19 cellular contexts compared by ENCODE assay signal in genomic region chr12:86265329-86265695, GRCh38. TPM values are rescaled to one million over a fixed set of nuclear protein-coding genes. Genes with fewer than 3 reads are reported as not detected.
DNase-seq lines count a peak whose midpoint lies in the region; ATAC-seq and TF ChIP-seq lines count a peak whose summit lies in the region.
"Had no signal": no experiment of that assay in that cellular context is flagged by ENCODE, and none has a peak within 500 bp of the region (broad histone marks: within the 10 kb centered on the region; RNA-seq: fewer than 3 reads in every experiment).

No MANE protein-coding gene starts in this region.

- H3K4me1 ChIP-seq in breast epithelium: no peaks in the 10 kb centered on the region
- H3K4me1 ChIP-seq in mucosa of rectum (ENCODE audit: control insufficient read depth in 2 of 2, insufficient read depth in 2 of 2, low read length in 2 of 2): no peaks in the 10 kb centered on the region
- no peaks in the 10 kb centered on the region for H3K4me1 ChIP-seq in upper lobe of right lung
- H3K4me1 ChIP-seq: gastrocnemius medialis had no signal

- no TSS peak for BruUV-seq in MCF 10A (replicated peaks; lab: Mats Ljungman, UMichigan)

- H3K27me3 ChIP-seq in breast epithelium (no peaks in the 10 kb centered on the region), mucosa of rectum (ENCODE audit: control insufficient read depth in 2 of 2, insufficient read depth in 2 of 2, low read length in 2 of 2) (no peaks in the 10 kb centered on the region), upper lobe of right lung (no peaks in the 10 kb centered on the region)
- H3K27me3 ChIP-seq: cardiac muscle cell had no signal

- peak overlapping the region; percentile 62 to 69 for H3K27ac ChIP-seq in breast epithelium
- peak overlapping the region; percentile 53 for H3K27ac ChIP-seq in epithelial cell of prostate
- no peak overlapping the region for H3K27ac ChIP-seq in mucosa of rectum (ENCODE audit: low read depth in 2 of 2, low read length in 2 of 2)
- peak overlapping the region; percentile 39 for H3K27ac ChIP-seq in upper lobe of right lung
- H3K27ac ChIP-seq: cardiac muscle cell, gastrocnemius medialis had no signal

- H3K27me3 Mint-ChIP-seq in MCF 10A (ENCODE audit: insufficient read depth, unreplicated experiment): no peaks in the 10 kb centered on the region

- peaks cover 7% of the 10 kb centered on the region for H3K9me3 Mint-ChIP-seq in MCF 10A (ENCODE audit: unreplicated experiment)
- H3K9me3 Mint-ChIP-seq: T-helper 2 cell treated with Interferon-gamma antibody and Interleukin-4, amounts not matched to agents 5 μg/mL and 100 μg/mL, for 36 hours had no signal

- H3K9me3 ChIP-seq in breast epithelium (no peaks in the 10 kb centered on the region), mucosa of rectum (ENCODE audit: control insufficient read depth in 2 of 2, low read length in 2 of 2) (no peaks in the 10 kb centered on the region), upper lobe of right lung (no peaks in the 10 kb centered on the region)
- H3K9me3 ChIP-seq: gastrocnemius medialis had no signal

- H3K4me3 Mint-ChIP-seq in MCF 10A (ENCODE audit: unreplicated experiment): no peak overlapping the region
- H3K4me3 Mint-ChIP-seq: activated naive CD4-positive, alpha-beta T cell treated with anti-CD3 and anti-CD28 coated beads, Interleukin-2, amount 50 U/mL, for 24 hours; T-helper 2 cell treated with Interferon-gamma antibody and Interleukin-4, amounts not matched to agents 5 μg/mL and 100 μg/mL, for 36 hours had no signal

- no peak for DNase-seq in breast epithelium (ENCODE audit: low spot score in 2 of 2)
- no peak for DNase-seq in MCF 10A (ENCODE audit: unreplicated experiment)
- no peak for DNase-seq in epithelial cell of prostate (ENCODE audit: low read depth, low spot score)
- no peak for DNase-seq in upper lobe of right lung
- DNase-seq in NCI-H82 treated with DMSO at 0.1 percent for 48 hours (lab: John Stamatoyannopoulos, UW; ENCODE audit: unreplicated experiment): no peak
- DNase-seq in activated gamma-delta T cell (lab: John Stamatoyannopoulos, UW): no peak
- no peak for DNase-seq in NCI-H2196 (lab: John Stamatoyannopoulos, UW; ENCODE audit: unreplicated experiment)
- DNase-seq: ACHN; activated CD8-positive, alpha-beta memory T cell treated with anti-CD3 and anti-CD28 coated beads, Interleukin-2, amount 50 U/mL, for 4 hours; effector CD4-positive, alpha-beta T cell; gastrocnemius medialis; NCI-H2171 treated with DMSO at 0.1 percent for 48 hours; SIG-M5; stimulated activated CD4-positive, alpha-beta T cell treated with anti-CD3 and anti-CD28 coated beads, Interleukin-15, amount 100 ng/mL, for 24 hours had no signal

- peak overlapping the region in 2 of 3 donors; percentile 49 to 63 for H3K4me3 ChIP-seq in breast epithelium
- peak overlapping the region; percentile 53 to 61 for H3K4me3 ChIP-seq in mucosa of rectum (ENCODE audit: low read length in 2 of 2)
- peak overlapping the region; percentile 35 for H3K4me3 ChIP-seq in upper lobe of right lung
- H3K4me3 ChIP-seq: gastrocnemius medialis had no signal

- TF ChIP-seq CTCF in breast epithelium (IDR thresholded peaks at IDR 0.05) (no peak), MCF 10A (IDR thresholded peaks at IDR 0.05; ENCODE audit: unreplicated experiment) (no peak), upper lobe of right lung (IDR thresholded peaks at IDR 0.05) (no peak)

- no peaks in the 10 kb centered on the region for H3K36me3 Mint-ChIP-seq in MCF 10A (ENCODE audit: insufficient read depth, unreplicated experiment)
- H3K36me3 Mint-ChIP-seq: activated naive CD4-positive, alpha-beta T cell treated with anti-CD3 and anti-CD28 coated beads, Interleukin-2, amount 50 U/mL, for 24 hours had no signal

- no peak for TF ChIP-seq POLR2A in breast epithelium (IDR thresholded peaks at IDR 0.05)

- POLR2A ChIA-PET in MCF 10A (lab: Yijun Ruan, JAX): interaction anchor here (0.6 kb wide), 1 partner anchor 11 kb away, joined by 3 read pairs; no protein-coding TSS in a partner anchor

- peaks cover 5% of the 10 kb centered on the region for H3K4me1 Mint-ChIP-seq in MCF 10A (ENCODE audit: insufficient read depth, unreplicated experiment)
- H3K4me1 Mint-ChIP-seq: activated naive CD4-positive, alpha-beta T cell treated with anti-CD3 and anti-CD28 coated beads, Interleukin-2, amount 50 U/mL, for 24 hours had no signal

- CTCF ChIA-PET in MCF 10A (lab: Yijun Ruan, JAX): no interaction called here

- H3K36me3 ChIP-seq in breast epithelium (no peaks in the 10 kb centered on the region), mucosa of rectum (ENCODE audit: control insufficient read depth in 2 of 2, insufficient read depth in 2 of 2, low read length in 2 of 2) (no peaks in the 10 kb centered on the region), upper lobe of right lung (no peaks in the 10 kb centered on the region)
- H3K36me3 ChIP-seq: cardiac muscle cell, gastrocnemius medialis had no signal

- no peak for ATAC-seq in upper lobe of right lung
- ATAC-seq: gastrocnemius medialis had no signal

- H3K9ac ChIP-seq in mucosa of rectum (ENCODE audit: low read depth in 1 of 2, low read length in 2 of 2): no peak overlapping the region

- intact Hi-C loops in breast epithelium (cut with DNase I; ENCODE audit: low total_unique reads): no loop called here
- intact Hi-C loops in MCF 10A (cut with micrococcal nuclease): no loop called here
- intact Hi-C loops in upper lobe of right lung (cut with DNase I): no loop called here

- H3K27ac Mint-ChIP-seq in MCF 10A (ENCODE audit: low read depth, unreplicated experiment): no peak overlapping the region
- H3K27ac Mint-ChIP-seq: activated naive CD4-positive, alpha-beta T cell treated with anti-CD3 and anti-CD28 coated beads, Interleukin-2, amount 50 U/mL, for 24 hours; T-helper 2 cell treated with Interferon-gamma antibody and Interleukin-4, amounts not matched to agents 5 μg/mL and 100 μg/mL, for 36 hours had no signal

RNA-seq across cellular contexts. Expression of gene MGAT4C, which starts 9.1 kb away (rescaled TPM):
- total RNA-seq in breast epithelium (1 to 10 TPM in 1 of 3 donors, under 1 TPM in 1, not detected in 1; under 0.01 to 1.0 TPM), MCF 10A (2022) (0.10 TPM in 1 of 2 replicates, not detected in the other), upper lobe of right lung (0.67 TPM)
- total RNA-seq: gastrocnemius medialis, HT1080 had no signal

Comparison
In these comparisons a context has a peak if more than half of its experiments do, and no peak if none do; other contexts are left out.
1. H3K27ac ChIP-seq: peak in breast epithelium (2 of 2), epithelial cell of prostate (single experiment) and upper lobe of right lung (single experiment); none in mucosa of rectum (0 of 2).
2. Peak in every context shown above with its lines, with median percentiles within 50 percentile points of each other: H3K4me3 ChIP-seq.